ENCODE assay signal across 9 cellular contexts in the genomic region with DNA sequence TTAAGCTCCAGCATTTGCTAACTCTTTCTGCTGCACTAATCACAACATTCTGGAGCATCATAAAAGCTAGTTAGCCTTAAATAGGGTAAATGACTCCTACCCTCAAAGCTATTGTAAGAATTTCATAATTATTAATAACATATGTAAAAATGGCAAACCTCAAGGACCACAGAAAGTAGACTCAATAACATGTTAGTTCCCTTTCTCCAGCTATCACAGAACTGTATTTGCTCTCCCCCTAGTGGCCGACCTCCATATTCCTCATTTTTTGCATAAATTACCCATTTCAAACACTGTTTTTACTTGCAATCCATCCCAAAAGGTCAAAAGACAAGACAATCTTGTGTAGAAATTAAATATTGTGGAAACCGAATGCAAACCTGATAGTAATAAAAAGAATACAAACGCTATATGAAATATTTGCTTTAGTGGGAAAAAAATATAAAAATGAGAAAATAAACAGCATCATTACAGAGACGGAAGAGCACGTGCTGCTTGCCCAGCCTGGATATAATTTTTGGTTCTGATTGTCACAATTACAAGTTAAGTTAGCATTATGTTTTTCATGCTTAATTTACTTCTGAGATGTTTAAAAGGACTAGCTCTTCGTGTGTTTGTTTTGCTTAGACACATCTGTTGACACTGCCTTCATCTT.
DNase-seq lines count a peak whose midpoint lies in the region; ATAC-seq and TF ChIP-seq lines count a peak whose summit lies in the region.
"Had no signal": no experiment of that assay in that cellular context is flagged by ENCODE, and none has a peak within 500 bp of the region (broad histone marks: within the 10 kb centered on the region; RNA-seq: fewer than 3 reads in every experiment).

No MANE protein-coding gene starts in this region.

- no peaks in the 10 kb centered on the region for H3K36me3 Mint-ChIP-seq in nephron (ENCODE audit: low read depth)
- H3K36me3 Mint-ChIP-seq: CD4-positive, CD25-positive, alpha-beta regulatory T cell had no signal

- peak; percentile 79 to 88 (median 86) for TF ChIP-seq CTCF in nephron (IDR thresholded peaks at IDR 0.05; ENCODE audit: unreplicated experiment in 3 of 3)

- H3K4me3 Mint-ChIP-seq in nephron = no peak overlapping the region
- H3K4me3 Mint-ChIP-seq: CD4-positive, CD25-positive, alpha-beta regulatory T cell had no signal

- no peaks in the 10 kb centered on the region for H3K27me3 Mint-ChIP-seq in nephron (ENCODE audit: low read depth)
- H3K27me3 Mint-ChIP-seq: CD4-positive, CD25-positive, alpha-beta regulatory T cell had no signal

- peak; percentile 93 for ATAC-seq in GM21526 (IDR thresholded peaks at IDR 0.05; ENCODE audit: low FRiP score, unreplicated experiment)
- peak; percentile 86 for ATAC-seq in HG03571 (IDR thresholded peaks at IDR 0.05; ENCODE audit: unreplicated experiment)

- H3K27ac Mint-ChIP-seq in nephron = no peak overlapping the region
- H3K27ac Mint-ChIP-seq: CD4-positive, CD25-positive, alpha-beta regulatory T cell had no signal

- no peaks in the 10 kb centered on the region for H3K4me1 Mint-ChIP-seq in nephron
- H3K4me1 Mint-ChIP-seq: CD4-positive, CD25-positive, alpha-beta regulatory T cell had no signal

- peak; percentile 31 for DNase-seq in NCI-H2107 treated with DMSO at 0.1 percent for 48 hours (lab: John Stamatoyannopoulos, UW; ENCODE audit: unreplicated experiment)
- DNase-seq in NCI-H2107 (lab: John Stamatoyannopoulos, UW) = no peak
- DNase-seq in NOMO-1 treated with dmso at 0.1 percent for 144 hours (lab: John Stamatoyannopoulos, UW; ENCODE audit: unreplicated experiment) = peak; percentile 12
- DNase-seq in dedifferentiated amniotic fluid mesenchymal stem cell (ENCODE audit: extremely low spot score) = peak; percentile 37
- DNase-seq in 8988T = no peak

- no peaks in the 10 kb centered on the region for H3K9me3 Mint-ChIP-seq in nephron

Comparison
In these comparisons a context has a peak if more than half of its experiments do, and no peak if none do; other contexts are left out.
1. DNase-seq: peak in NCI-H2107 treated with DMSO at 0.1 percent for 48 hours (single experiment), NOMO-1 treated with dmso at 0.1 percent for 144 hours (single experiment) and dedifferentiated amniotic fluid mesenchymal stem cell (single experiment); none in NCI-H2107 (single experiment) and 8988T (single experiment).